ENCODE assay signal across 8 cellular contexts in the genomic region with DNA sequence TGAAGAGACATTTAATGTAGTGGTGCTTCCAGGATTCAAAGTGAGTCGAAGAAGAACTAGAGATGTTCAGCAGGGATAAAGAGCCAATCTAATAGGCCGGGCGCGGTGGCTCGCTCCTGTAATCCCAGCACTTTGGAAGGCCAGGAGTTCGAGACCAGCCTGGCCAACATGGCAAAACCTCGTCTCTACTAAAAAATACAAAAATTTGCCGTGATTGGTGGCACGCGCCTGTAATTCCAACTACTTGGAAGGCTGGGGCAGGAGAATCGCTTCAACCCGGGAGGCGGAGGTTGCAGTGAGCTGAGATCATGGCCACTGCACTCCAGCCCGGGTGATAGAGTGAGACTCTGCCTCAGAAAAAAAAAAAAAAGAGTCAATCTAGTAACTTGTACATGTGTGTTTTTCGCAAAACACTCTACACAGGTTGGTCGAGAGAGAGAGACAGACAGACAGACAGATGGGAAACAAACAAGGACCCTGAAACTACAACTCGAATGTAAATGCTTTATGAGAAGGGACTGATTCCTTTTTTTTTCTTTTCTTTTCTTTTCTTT. TPM values are rescaled to one million over a fixed set of nuclear protein-coding genes. Genes with fewer than 3 reads are reported as not detected.
DNase-seq lines count a peak whose midpoint lies in the region; TF ChIP-seq lines count a peak whose summit lies in the region.

No MANE protein-coding gene starts in this region.

- DNase-seq in fibroblast of villous mesenchyme (ENCODE audit: low read depth) (no peak), sigmoid colon (no peak), GM19240 (ENCODE audit: insufficient read length, low spot score) (no peak), OCI-M1 (lab: John Stamatoyannopoulos, UW) (no peak), activated gamma-delta T cell treated with Interleukin-2 at 50 U/mL for 16 hours (no peak)
- no peak for DNase-seq in stimulated activated CD4-positive, alpha-beta T cell treated with anti-CD3 and anti-CD28 coated beads, Interleukin-15, amount 100 ng/mL, for 24 hours

- no peaks in the 10 kb centered on the region for H3K27me3 ChIP-seq in sigmoid colon

- no peaks in the 10 kb centered on the region for H3K9me3 ChIP-seq in sigmoid colon

- peaks cover 0 to 5% (median 2%) of the 10 kb centered on the region in 4 donors for H3K36me3 ChIP-seq in sigmoid colon

- peak overlapping the region; percentile 73 for H3K4me3 ChIP-seq in GM12875 (ENCODE audit: low read depth, low read length)
- H3K4me3 ChIP-seq in fibroblast of villous mesenchyme (ENCODE audit: low read depth, low read length), result peak overlapping the region; percentile 81
- H3K4me3 ChIP-seq in sigmoid colon, result peak overlapping the region; percentile 62 to 77 (median 68)

- peaks cover 0 to 23% (median 15%) of the 10 kb centered on the region in 4 donors for H3K4me1 ChIP-seq in sigmoid colon

- whole genome bisulfite sequencing in sigmoid colon, 2 donors, result 45 to 65% methylated on average over 17 of the region's 17 CpGs

- no peak for TF ChIP-seq POLR2A in sigmoid colon (IDR thresholded peaks at IDR 0.05)

- intact Hi-C loops in sigmoid colon (cut with DNase I), result loop anchor here (2.0 to 5.0 kb wide), 3 partner anchors 30 to 82 kb away; a partner anchor contains a TSS

- TF ChIP-seq EP300 in sigmoid colon (IDR thresholded peaks at IDR 0.05), result no peak

- TF ChIP-seq CTCF in GM12875 (IDR thresholded peaks at IDR 0.05; ENCODE audit: borderline replicate concordance, insufficient read depth, low read depth, low read length), result no peak
- TF ChIP-seq CTCF in VCaP (conservative IDR thresholded peaks at IDR 0.05), result peak; percentile 38; the same call in 1 of the 2 replicates
- no peak for TF ChIP-seq CTCF in fibroblast of villous mesenchyme (IDR thresholded peaks at IDR 0.05; ENCODE audit: insufficient read depth, low read depth, low read length)
- TF ChIP-seq CTCF in sigmoid colon (IDR thresholded peaks at IDR 0.05), result no peak

- H3K27ac ChIP-seq in VCaP (peak overlapping the region; percentile 80), sigmoid colon (peak overlapping the region; percentile 82 to 89 (median 84))

RNA-seq across cellular contexts. Expression of a gene that starts 0.8 kb away (rescaled TPM):
- total RNA-seq in fibroblast of villous mesenchyme (35.4 and 36.4 TPM in 2 replicates), sigmoid colon (10 to 100 TPM in 3 of 4 donors, 1 to 10 TPM in 1; 9.7 to 20.8 (median 19.5) TPM)
- 10 to 100 TPM in 1 of 3 donors, 1 to 10 TPM in 2; 3.0 to 32.8 (median 5.3) TPM for polyA plus RNA-seq in sigmoid colon

RNA-seq across cellular contexts. Expression of a gene that starts 4.7 kb away (rescaled TPM):
- total RNA-seq in fibroblast of villous mesenchyme (under 0.01 and 0.32 TPM in 2 replicates), sigmoid colon (not detected)
- 1 to 10 TPM in 2 of 3 donors, not detected in 1; 1.2 to 1.6 TPM for polyA plus RNA-seq in sigmoid colon

RNA-seq across cellular contexts. Expression of a gene that starts 19.3 kb away (rescaled TPM):
- under 0.01 and 0.32 TPM in 2 replicates for total RNA-seq in fibroblast of villous mesenchyme
- total RNA-seq in sigmoid colon, result 1 to 10 TPM; 1.8 to 8.6 (median 4.5) TPM
- polyA plus RNA-seq in sigmoid colon, result 1 to 10 TPM in 2 of 3 donors, under 1 TPM in 1; 0.46 to 3.1 (median 3.0) TPM

RNA-seq across cellular contexts. Expression of a gene that starts 28.7 kb away (rescaled TPM):
- total RNA-seq in fibroblast of villous mesenchyme (22.2 and 22.9 TPM in 2 replicates), sigmoid colon (1 to 10 TPM; 6.9 to 8.3 (median 7.7) TPM)
- 10 to 100 TPM in 1 of 3 donors, 1 to 10 TPM in 2; 6.0 to 10.6 (median 9.8) TPM for polyA plus RNA-seq in sigmoid colon

RNA-seq across cellular contexts. Expression of a gene that starts 30.4 kb away (rescaled TPM):
- total RNA-seq in fibroblast of villous mesenchyme (85.5 and 102 TPM in 2 replicates), sigmoid colon (100 to 1,000 TPM in 1 of 4 donors, 10 to 100 TPM in 3; 56.9 to 124 (median 91.7) TPM)
- polyA plus RNA-seq in sigmoid colon, result 100 to 1,000 TPM in 1 of 3 donors, 10 to 100 TPM in 2; 12.3 to 114 (median 23.4) TPM
